In genomic region chrX:77450415-77450814, GRCh38 we compare ENCODE assay signal across 27 cellular contexts. TPM values are rescaled to one million over a fixed set of nuclear protein-coding genes. Genes with fewer than 3 reads are reported as not detected.
"Had no signal": no experiment of that assay in that cellular context is flagged by ENCODE, and none has a peak within 500 bp of the region (broad histone marks: within the 10 kb centered on the region; RNA-seq: fewer than 3 reads in every experiment).

No MANE protein-coding gene starts in this region.

- H3K27ac Mint-ChIP-seq: activated CD4-positive, alpha-beta T cell treated with anti-CD3 and anti-CD28 coated beads, Interleukin-2, amount 10 ng/mL, durations not matched to agents 7 days and 5 days; activated CD8-positive, alpha-beta T cell treated with anti-CD3 and anti-CD28 coated beads, Interleukin-2, amount 10 ng/mL, durations not matched to agents 7 days and 5 days; activated naive CD4-positive, alpha-beta T cell treated with anti-CD3 and anti-CD28 coated beads, Interleukin-2, amount 50 U/mL, for 72 hours; activated T-helper 1 cell treated with anti-CD3 and anti-CD28 coated beads, Interleukin-12 subunit alpha, Interleukin-12 subunit beta, Interleukin-2, Interleukin-4 antibody, amounts not matched to agents 30 ng/mL and 10 ng/mL and 1 ng/mL, durations not matched to agents 14 hours and 24 hours and 36 hours; naive B cell; T-helper 2 cell treated with Interferon-gamma antibody and Interleukin-4, amounts not matched to agents 5 μg/mL and 100 μg/mL, for 36 hours had no signal

- H3K36me3 ChIP-seq: adrenal gland, tibial artery had no signal

- ATAC-seq: activated CD4-positive, CD25-positive, alpha-beta regulatory T cell treated with anti-CD3 and anti-CD28 coated beads, Interleukin-2, amount 50 U/mL, for 24 hours; activated CD8-positive, alpha-beta T cell treated with anti-CD3 and anti-CD28 coated beads, Interleukin-2, amount 10 ng/mL, durations not matched to agents 7 days and 5 days; left colon; mucosa of descending colon; stimulated activated naive CD8-positive, alpha-beta T cell treated with anti-CD3 and anti-CD28 coated beads, Interleukin-15, Interleukin-2, amounts not matched to agents 100 U/mL and 50 U/mL, for 24 hours had no signal

- DNase-seq: activated CD4-positive, alpha-beta T cell treated with anti-CD3 and anti-CD28 coated beads, Interleukin-2, amount 10 ng/mL, durations not matched to agents 7 days and 5 days; activated CD8-positive, alpha-beta T cell treated with anti-CD3 and anti-CD28 coated beads, Interleukin-2, amount 10 ng/mL, durations not matched to agents 7 days and 5 days; activated gamma-delta T cell; adrenal gland; cortex of kidney; erythroblast; left colon; mucosa of descending colon; naive B cell; nucleus accumbens; right cardiac atrium; stimulated activated CD4-positive, alpha-beta T cell treated with anti-CD3 and anti-CD28 coated beads, Interleukin-12 subunit alpha, Interleukin-12 subunit beta, amount 100 ng/mL, for 4 hours; stimulated activated CD4-positive, alpha-beta T cell treated with anti-CD3 and anti-CD28 coated beads, Interleukin-4, amount 100 ng/mL, for 4 hours; stimulated activated naive CD8-positive, alpha-beta T cell treated with anti-CD3 and anti-CD28 coated beads, Interleukin-15, Interleukin-2, amounts not matched to agents 100 U/mL and 50 U/mL, for 24 hours; substantia nigra; tibial artery had no signal

- H3K4me3 ChIP-seq: adrenal gland, mucosa of descending colon, tibial artery had no signal

- H3K36me3 Mint-ChIP-seq: activated naive CD4-positive, alpha-beta T cell treated with anti-CD3 and anti-CD28 coated beads, Interleukin-2, amount 50 U/mL, for 72 hours; naive B cell had no signal

- FAIRE-seq: keratinocyte had no signal

- H3K4me3 Mint-ChIP-seq: activated CD4-positive, alpha-beta T cell treated with anti-CD3 and anti-CD28 coated beads, Interleukin-2, amount 10 ng/mL, durations not matched to agents 7 days and 5 days; activated CD8-positive, alpha-beta T cell treated with anti-CD3 and anti-CD28 coated beads, Interleukin-2, amount 10 ng/mL, durations not matched to agents 7 days and 5 days; activated T-helper 1 cell treated with anti-CD3 and anti-CD28 coated beads, Interleukin-12 subunit alpha, Interleukin-12 subunit beta, Interleukin-2, Interleukin-4 antibody, amounts not matched to agents 30 ng/mL and 10 ng/mL and 1 ng/mL, durations not matched to agents 14 hours and 24 hours and 36 hours; naive B cell; T-helper 2 cell treated with Interferon-gamma antibody and Interleukin-4, amounts not matched to agents 5 μg/mL and 100 μg/mL, for 36 hours had no signal

- H3K79me2 ChIP-seq: parathyroid adenoma had no signal

- H3K9ac ChIP-seq: parathyroid adenoma had no signal

- H2AFZ ChIP-seq: parathyroid adenoma had no signal

- H3K27me3 ChIP-seq: tibial artery had no signal

- H3K4me1 ChIP-seq: foreskin keratinocyte, parathyroid adenoma, tibial artery had no signal

- H3K9me3 Mint-ChIP-seq: activated CD4-positive, alpha-beta T cell treated with anti-CD3 and anti-CD28 coated beads, Interleukin-2, amount 10 ng/mL, durations not matched to agents 7 days and 5 days; activated naive CD4-positive, alpha-beta T cell treated with anti-CD3 and anti-CD28 coated beads, Interleukin-2, amount 50 U/mL, for 72 hours; activated T-helper 1 cell treated with anti-CD3 and anti-CD28 coated beads, Interleukin-12 subunit alpha, Interleukin-12 subunit beta, Interleukin-2, Interleukin-4 antibody, amounts not matched to agents 30 ng/mL and 10 ng/mL and 1 ng/mL, durations not matched to agents 14 hours and 24 hours and 36 hours; T-helper 2 cell treated with Interferon-gamma antibody and Interleukin-4, amounts not matched to agents 5 μg/mL and 100 μg/mL, for 36 hours had no signal

- H3K9me3 ChIP-seq: adrenal gland, mucosa of descending colon, tibial artery had no signal

- H3K27ac ChIP-seq: adrenal gland, foreskin keratinocyte, parathyroid adenoma, VCaP had no signal

RNA-seq across cellular contexts. Expression of gene FGF16, which starts 3.2 kb away (rescaled TPM):
- total RNA-seq: activated CD4-positive, alpha-beta T cell treated with anti-CD3 and anti-CD28 coated beads, Interleukin-2, amount 10 ng/mL, durations not matched to agents 7 days and 5 days; activated CD8-positive, alpha-beta T cell treated with anti-CD3 and anti-CD28 coated beads, Interleukin-2, amount 10 ng/mL, durations not matched to agents 7 days and 5 days; activated naive CD4-positive, alpha-beta T cell treated with anti-CD3 and anti-CD28 coated beads, Interleukin-2, amount 50 U/mL, for 72 hours; activated T-helper 1 cell treated with anti-CD3 and anti-CD28 coated beads, Interleukin-12 subunit alpha, Interleukin-12 subunit beta, Interleukin-2, Interleukin-4 antibody, amounts not matched to agents 30 ng/mL and 10 ng/mL and 1 ng/mL, durations not matched to agents 14 hours and 24 hours and 36 hours; cerebellum; fibroblast of lung; foreskin keratinocyte; left colon; right cardiac atrium had no signal
- polyA plus RNA-seq: adrenal gland, fibroblast of lung, foreskin keratinocyte, keratinocyte, neural cell, right cardiac atrium had no signal
